In the genomic region with DNA sequence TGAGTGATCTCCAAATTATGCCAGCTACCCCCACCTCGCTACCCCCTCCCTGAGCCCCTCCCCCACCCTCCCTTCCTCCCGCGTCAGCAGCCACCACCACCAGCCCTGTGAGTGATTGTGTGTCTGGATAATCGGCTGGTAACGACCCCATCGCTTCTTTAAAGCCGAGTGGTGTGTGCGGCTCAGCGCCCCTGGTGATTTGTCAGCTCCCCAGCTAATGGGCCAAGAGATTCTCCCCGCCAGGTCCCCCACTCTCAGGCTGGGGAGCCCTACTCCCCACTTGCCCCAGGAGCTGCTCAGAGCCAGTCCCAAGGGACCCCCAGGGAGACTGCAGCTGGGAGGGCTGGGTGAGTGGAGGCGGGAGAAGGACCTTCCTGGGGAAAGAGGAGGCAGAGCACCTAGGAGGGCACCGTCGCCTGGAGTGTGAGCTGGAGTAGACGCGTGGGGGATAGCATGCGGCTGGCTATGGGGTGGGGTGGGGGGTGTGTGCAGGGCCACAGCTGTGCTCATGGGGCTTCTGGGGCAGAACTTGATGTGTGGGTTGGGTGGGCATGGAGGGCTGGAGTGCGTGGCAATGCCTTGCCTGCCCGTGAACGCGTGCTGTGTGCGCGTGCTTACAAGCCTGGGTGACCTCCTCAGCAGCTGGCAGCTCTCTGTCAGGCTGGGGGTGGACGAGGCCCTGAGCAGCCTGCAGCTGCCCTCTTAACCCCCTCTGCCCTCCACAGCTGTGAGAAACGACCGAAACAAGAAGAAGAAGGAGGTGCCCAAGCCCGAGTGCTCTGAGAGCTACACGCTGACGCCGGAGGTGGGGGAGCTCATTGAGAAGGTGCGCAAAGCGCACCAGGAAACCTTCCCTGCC, we compare ENCODE assay signal across 12 cellular contexts. TPM values are rescaled to one million over a fixed set of nuclear protein-coding genes. Genes with fewer than 3 reads are reported as not detected.
A peak's percentile ranks its signal among the peaks of the same experiment; 100 is the strongest.
DNase-seq lines count a peak whose midpoint lies in the region; ATAC-seq and TF ChIP-seq lines count a peak whose summit lies in the region.
"Had no signal": no experiment of that assay in that cellular context is flagged by ENCODE, and none has a peak within 500 bp of the region (broad histone marks: within the 10 kb centered on the region; RNA-seq: fewer than 3 reads in every experiment).

No MANE protein-coding gene starts in this region.

- no peak overlapping the region for H2AFZ ChIP-seq in mesenchymal stem cell (ENCODE audit: low read depth, low read length)

- TF ChIP-seq CTCF in natural killer cell (IDR thresholded peaks at IDR 0.05) = no peak
- no peak for TF ChIP-seq CTCF in upper lobe of right lung (IDR thresholded peaks at IDR 0.05)

- H2BK12ac ChIP-seq in mesenchymal stem cell (ENCODE audit: low read length in 2 of 2) = no peak overlapping the region

- H4K8ac ChIP-seq in mesenchymal stem cell (ENCODE audit: low read length) = no peak overlapping the region

- no peak overlapping the region for H2BK5ac ChIP-seq in mesenchymal stem cell (ENCODE audit: low read depth, low read length, poor library complexity, severe bottlenecking)

- no peak overlapping the region for H3K4me2 ChIP-seq in mesenchymal stem cell (ENCODE audit: low read length, poor library complexity, severe bottlenecking)

- H3K4me3 Mint-ChIP-seq in natural killer cell = peak overlapping the region; percentile 25
- no peak overlapping the region for H3K4me3 Mint-ChIP-seq in natural killer cell treated with Interleukin-12 subunit alpha and Interleukin-12 subunit beta and Interleukin-15 and Interleukin-18, amount 100 ng/mL, for 72 hours
- H3K4me3 Mint-ChIP-seq: activated naive CD4-positive, alpha-beta T cell treated with anti-CD3 and anti-CD28 coated beads, Interleukin-2, amount 50 U/mL, for 24 hours had no signal

- peak overlapping the region; percentile 14 for H4K91ac ChIP-seq in mesenchymal stem cell (ENCODE audit: low read length)

- peak overlapping the region in 1 of 2 experiments; percentile 50 for H3K18ac ChIP-seq in mesenchymal stem cell (ENCODE audit: low read depth in 1 of 2, low read length in 2 of 2)

- DNase-seq in natural killer cell (no peak), mesenchymal stem cell (no peak), upper lobe of right lung (no peak), NCI-H446 (lab: John Stamatoyannopoulos, UW) (no peak), NCI-H226 (no peak)
- DNase-seq in natural killer cell treated with Interleukin-12 subunit alpha and Interleukin-12 subunit beta and Interleukin-15 and Interleukin-18, amount 100 ng/mL, for 72 hours (ENCODE audit: low spot score) = no peak
- DNase-seq: activated CD4-positive, alpha-beta T cell treated with anti-CD3 and anti-CD28 coated beads for 48 hours; Karpas-422; RPMI8226 had no signal

- H3K9me3 Mint-ChIP-seq in natural killer cell = no peaks in the 10 kb centered on the region
- no peaks in the 10 kb centered on the region for H3K9me3 Mint-ChIP-seq in natural killer cell treated with Interleukin-12 subunit alpha and Interleukin-12 subunit beta and Interleukin-15 and Interleukin-18, amount 100 ng/mL, for 72 hours
- H3K9me3 Mint-ChIP-seq: activated naive CD4-positive, alpha-beta T cell treated with anti-CD3 and anti-CD28 coated beads, Interleukin-2, amount 50 U/mL, for 24 hours had no signal

- WGBS in mesenchymal stem cell = 68% methylated on average over 28 of the region's 31 CpGs

- no peak overlapping the region for H3K27ac ChIP-seq in mesenchymal stem cell (ENCODE audit: low read length, poor library complexity, severe bottlenecking)
- peak overlapping the region; percentile 24 for H3K27ac ChIP-seq in upper lobe of right lung

- peaks cover 46% of the 10 kb centered on the region for H3K79me1 ChIP-seq in mesenchymal stem cell (replicated peaks; ENCODE audit: low read length, poor library complexity, severe bottlenecking)

- H3K14ac ChIP-seq in mesenchymal stem cell (ENCODE audit: low read length in 2 of 2) = no peak overlapping the region

- ATAC-seq in natural killer cell (no peak), SK-N-SH treated with all-trans-retinoic acid at 6 μM for 48 hours (no peak), upper lobe of right lung (no peak), GM21447 (IDR thresholded peaks at IDR 0.05; ENCODE audit: unreplicated experiment) (no peak)
- no peak for ATAC-seq in natural killer cell treated with Interleukin-12 subunit alpha and Interleukin-12 subunit beta and Interleukin-15 and Interleukin-18, amount 100 ng/mL, for 72 hours

- intact Hi-C loops in natural killer cell (cut with micrococcal nuclease) = no loop called here
- intact Hi-C loops in upper lobe of right lung (cut with DNase I) = no loop called here

- no peak overlapping the region for H2BK120ac ChIP-seq in mesenchymal stem cell (ENCODE audit: low read depth, low read length)

- H3K4me1 ChIP-seq in mesenchymal stem cell (ENCODE audit: control insufficient read depth, insufficient read depth, low read depth, low read length) = peaks cover 35% of the 10 kb centered on the region
- peaks cover 59% of the 10 kb centered on the region for H3K4me1 ChIP-seq in upper lobe of right lung

- H3K4me3 ChIP-seq in mesenchymal stem cell (ENCODE audit: insufficient read depth in 1 of 2, low read depth in 1 of 2, low read length in 2 of 2) = no peak overlapping the region
- no peak overlapping the region for H3K4me3 ChIP-seq in upper lobe of right lung

- peaks cover 32 to 64% of the 10 kb centered on the region in 2 donors for H3K4me1 Mint-ChIP-seq in natural killer cell
- peaks cover 32 to 44% of the 10 kb centered on the region in 2 donors for H3K4me1 Mint-ChIP-seq in natural killer cell treated with Interleukin-12 subunit alpha and Interleukin-12 subunit beta and Interleukin-15 and Interleukin-18, amount 100 ng/mL, for 72 hours (ENCODE audit: low read depth in 2 of 2)

- H3K27me3 ChIP-seq in mesenchymal stem cell (ENCODE audit: control insufficient read depth in 1 of 2, insufficient read depth in 1 of 2, low read length in 2 of 2) (no peaks in the 10 kb centered on the region), upper lobe of right lung (no peaks in the 10 kb centered on the region)

- H3K27ac Mint-ChIP-seq in natural killer cell = peak overlapping the region in 1 of 2 donors; percentile 85
- H3K27ac Mint-ChIP-seq in natural killer cell treated with Interleukin-12 subunit alpha and Interleukin-12 subunit beta and Interleukin-15 and Interleukin-18, amount 100 ng/mL, for 72 hours = peak overlapping the region in 1 of 2 donors; percentile 96
- H3K27ac Mint-ChIP-seq: activated naive CD4-positive, alpha-beta T cell treated with anti-CD3 and anti-CD28 coated beads, Interleukin-2, amount 50 U/mL, for 24 hours had no signal

- no peak overlapping the region for H3K4ac ChIP-seq in mesenchymal stem cell (ENCODE audit: low read depth in 1 of 2, low read length in 2 of 2)

- H3K36me3 Mint-ChIP-seq in natural killer cell = no peaks in the 10 kb centered on the region
- H3K36me3 Mint-ChIP-seq in natural killer cell treated with Interleukin-12 subunit alpha and Interleukin-12 subunit beta and Interleukin-15 and Interleukin-18, amount 100 ng/mL, for 72 hours = no peaks in the 10 kb centered on the region

- no peaks in the 10 kb centered on the region for H3K27me3 Mint-ChIP-seq in natural killer cell (ENCODE audit: low read depth in 2 of 2)
- H3K27me3 Mint-ChIP-seq in natural killer cell treated with Interleukin-12 subunit alpha and Interleukin-12 subunit beta and Interleukin-15 and Interleukin-18, amount 100 ng/mL, for 72 hours = no peaks in the 10 kb centered on the region
- H3K27me3 Mint-ChIP-seq: activated naive CD4-positive, alpha-beta T cell treated with anti-CD3 and anti-CD28 coated beads, Interleukin-2, amount 50 U/mL, for 24 hours had no signal

- no peak overlapping the region for H2AK5ac ChIP-seq in mesenchymal stem cell (ENCODE audit: low read length, severe bottlenecking)

- H3K9me3 ChIP-seq in mesenchymal stem cell (ENCODE audit: control insufficient read depth, low read length) (no peaks in the 10 kb centered on the region), upper lobe of right lung (no peaks in the 10 kb centered on the region)

- peaks cover 66 to 92% of the 10 kb centered on the region in 2 experiments for H3K36me3 ChIP-seq in mesenchymal stem cell (ENCODE audit: control insufficient read depth in 1 of 2, insufficient read depth in 2 of 2, low read depth in 1 of 2, low read length in 2 of 2)
- H3K36me3 ChIP-seq in upper lobe of right lung = peaks cover 71% of the 10 kb centered on the region

- peak overlapping the region; percentile 68 for H2BK15ac ChIP-seq in mesenchymal stem cell (ENCODE audit: low read depth, poor library complexity, severe bottlenecking)

- no peak overlapping the region for H3K23ac ChIP-seq in mesenchymal stem cell (ENCODE audit: low read length in 2 of 2)

- no peak overlapping the region for H3K9ac ChIP-seq in mesenchymal stem cell (ENCODE audit: low read length)

TF ChIP-seq in SK-N-SH treated with all-trans-retinoic acid at 6 μM for 48 hours, 23 proteins besides CTCF, POLR2A, EP300 and RAD21:
- no peak for TF ChIP-seq ESRRG (CRISPR knock-in tag; IDR thresholded peaks at IDR 0.05)
- no peak for TF ChIP-seq BACH2 (CRISPR knock-in tag; IDR thresholded peaks at IDR 0.05; ENCODE audit: borderline replicate concordance)
- no peak for TF ChIP-seq TOX (CRISPR knock-in tag; IDR thresholded peaks at IDR 0.05; ENCODE audit: borderline replicate concordance)
- TF ChIP-seq CSDC2 (CRISPR knock-in tag; IDR thresholded peaks at IDR 0.05) = no peak
- no peak for TF ChIP-seq ISL1 (CRISPR knock-in tag; IDR thresholded peaks at IDR 0.05)
- no peak for TF ChIP-seq ZC3H10 (CRISPR knock-in tag; IDR thresholded peaks at IDR 0.05)
- TF ChIP-seq TCF4 (CRISPR knock-in tag; IDR thresholded peaks at IDR 0.05; ENCODE audit: borderline replicate concordance) = no peak
- TF ChIP-seq ZNF565 (CRISPR knock-in tag; conservative IDR thresholded peaks at IDR 0.05; ENCODE audit: low read depth) = 0 out of 2 replicates have a peak, but pooled peaks have one; percentile 42
TF ChIP-seq in SK-N-SH treated with all-trans-retinoic acid at 6 μM for 48 hours: peak in this region for 1.

RNA-seq across cellular contexts. Expression of gene GJD3, which starts 13.1 kb away (rescaled TPM):
- not detected for total RNA-seq in natural killer cell
- total RNA-seq in natural killer cell treated with Interleukin-12 subunit alpha and Interleukin-12 subunit beta and Interleukin-15 and Interleukin-18, amount 100 ng/mL, for 72 hours = not detected
- 0.44 TPM for polyA plus RNA-seq in mesenchymal stem cell (2013, experiment 1 of 2)
- 0.29 TPM for polyA plus RNA-seq in mesenchymal stem cell (2013, experiment 2 of 2)
- total RNA-seq in upper lobe of right lung = 2.8 TPM

RNA-seq across cellular contexts. Expression of gene RARA, which starts 42.4 kb away (rescaled TPM):
- total RNA-seq in natural killer cell = 10 to 100 TPM; 75.9 to 94.6 (median 79.1) TPM
- total RNA-seq in natural killer cell treated with Interleukin-12 subunit alpha and Interleukin-12 subunit beta and Interleukin-15 and Interleukin-18, amount 100 ng/mL, for 72 hours = 10 to 100 TPM; 26.4 to 37.8 TPM
- 32.6 TPM for polyA plus RNA-seq in mesenchymal stem cell (2013, experiment 1 of 2)
- polyA plus RNA-seq in mesenchymal stem cell (2013, experiment 2 of 2) = 32.1 TPM
- total RNA-seq in upper lobe of right lung = 69.7 TPM
